Comparison of ENCODE assay signal across 1 cellular context in the genomic region with DNA sequence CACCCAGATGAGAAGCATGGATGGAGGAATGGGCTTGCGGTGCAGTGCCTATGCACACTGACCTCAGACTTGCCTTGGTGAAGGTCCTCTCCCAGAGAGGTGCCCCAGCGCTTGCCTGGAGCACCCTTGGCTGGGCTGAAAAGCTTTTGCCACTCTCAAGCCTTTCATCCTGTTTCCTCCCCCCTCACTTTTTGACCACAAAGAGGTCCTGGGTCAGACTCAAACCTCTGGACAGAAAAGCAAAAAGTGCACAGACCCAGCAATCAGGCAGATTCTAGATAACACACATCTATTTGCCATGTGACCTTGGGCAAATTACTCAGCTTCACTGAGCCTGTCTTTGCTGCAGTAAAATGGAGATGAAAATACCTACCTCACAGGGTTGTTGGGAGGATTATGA.
TF ChIP-seq lines count a peak whose summit lies in the region.

No MANE protein-coding gene starts in this region.

TF ChIP-seq in HepG2, 621 proteins besides CTCF, POLR2A, EP300 and RAD21:
- TF ChIP-seq ZNF335 (CRISPR knock-in tag; IDR thresholded peaks at IDR 0.05) = 0 out of 2 replicates have a peak, but pooled peaks have one; percentile 61
- 0 out of 2 replicates have a peak, but pooled peaks have one; percentile 9 for TF ChIP-seq NR2F6 (IDR thresholded peaks at IDR 0.05)
- no peak for TF ChIP-seq NR2F6 (CRISPR knock-in tag; IDR thresholded peaks at IDR 0.05)
- no peak for TF ChIP-seq HNRNPH1 (optimal IDR thresholded peaks at IDR 0.05; ENCODE audit: low read depth, low read length)
- no peak for TF ChIP-seq SMAD9 (CRISPR knock-in tag; IDR thresholded peaks at IDR 0.05)
- TF ChIP-seq, protein P1, sequence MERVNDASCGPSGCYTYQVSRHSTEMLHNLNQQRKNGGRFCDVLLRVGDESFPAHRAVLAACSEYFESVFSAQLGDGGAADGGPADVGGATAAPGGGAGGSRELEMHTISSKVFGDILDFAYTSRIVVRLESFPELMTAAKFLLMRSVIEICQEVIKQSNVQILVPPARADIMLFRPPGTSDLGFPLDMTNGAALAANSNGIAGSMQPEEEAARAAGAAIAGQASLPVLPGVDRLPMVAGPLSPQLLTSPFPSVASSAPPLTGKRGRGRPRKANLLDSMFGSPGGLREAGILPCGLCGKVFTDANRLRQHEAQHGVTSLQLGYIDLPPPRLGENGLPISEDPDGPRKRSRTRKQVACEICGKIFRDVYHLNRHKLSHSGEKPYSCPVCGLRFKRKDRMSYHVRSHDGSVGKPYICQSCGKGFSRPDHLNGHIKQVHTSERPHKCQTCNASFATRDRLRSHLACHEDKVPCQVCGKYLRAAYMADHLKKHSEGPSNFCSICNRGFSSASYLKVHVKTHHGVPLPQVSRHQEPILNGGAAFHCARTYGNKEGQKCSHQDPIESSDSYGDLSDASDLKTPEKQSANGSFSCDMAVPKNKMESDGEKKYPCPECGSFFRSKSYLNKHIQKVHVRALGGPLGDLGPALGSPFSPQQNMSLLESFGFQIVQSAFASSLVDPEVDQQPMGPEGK (CRISPR knock-in tag; IDR thresholded peaks at IDR 0.05) = peak; percentile 36; the same call in 1 of the 2 replicates
